In genomic region chrX:37425370-37425769, GRCh38 we compare ENCODE assay signal across 21 cellular contexts.
"Had no signal": no experiment of that assay in that cellular context is flagged by ENCODE, and none has a peak within 500 bp of the region (broad histone marks: within the 10 kb centered on the region; RNA-seq: fewer than 3 reads in every experiment).

No MANE protein-coding gene starts in this region.

- H3K27me3 ChIP-seq: hepatocyte, sigmoid colon, suprapubic skin had no signal

- H3K4me1 ChIP-seq: prostate gland, sigmoid colon, suprapubic skin had no signal

- ATAC-seq: activated T-cell treated with anti-CD3 and anti-CD28 coated beads, Interleukin-2, amount 50 U/mL, for 4 hours; natural killer cell treated with Interleukin-12 subunit alpha and Interleukin-12 subunit beta and Interleukin-15 and Interleukin-18, amount 100 ng/mL, for 72 hours; stimulated activated naive CD8-positive, alpha-beta T cell treated with anti-CD3 and anti-CD28 coated beads, Interleukin-15, Interleukin-2, amounts not matched to agents 100 U/mL and 50 U/mL, for 24 hours had no signal

- H3K36me3 ChIP-seq: prostate gland, sigmoid colon, suprapubic skin had no signal

- DNase-seq: activated CD4-positive, alpha-beta memory T cell treated with anti-CD3 and anti-CD28 coated beads for 36 hours; activated gamma-delta T cell; activated naive CD8-positive, alpha-beta T cell treated with anti-CD3 and anti-CD28 coated beads for 36 hours; activated T-cell treated with anti-CD3 and anti-CD28 coated beads, Interleukin-2, amount 50 U/mL, for 4 hours; aorta; central memory CD4-positive, alpha-beta T cell; effector memory CD4-positive, alpha-beta T cell; kidney glomerular epithelial cell; occipital lobe; sigmoid colon; stimulated activated CD4-positive, alpha-beta T cell treated with anti-CD3 and anti-CD28 coated beads, Interleukin-4, amount 100 ng/mL, for 1 hour; stimulated activated CD8-positive, alpha-beta memory T cell treated with anti-CD3 and anti-CD28 coated beads, Interleukin-4, amount 100 ng/mL, for 48 hours; stimulated activated naive CD8-positive, alpha-beta T cell treated with anti-CD3 and anti-CD28 coated beads, Interleukin-15, Interleukin-2, amounts not matched to agents 100 U/mL and 50 U/mL, for 24 hours; T-helper 9 cell had no signal

- H3K9me3 ChIP-seq: prostate gland, sigmoid colon, suprapubic skin had no signal

- H3K4me3 ChIP-seq: hepatocyte, lung, prostate gland, sigmoid colon, suprapubic skin had no signal

- H3K27ac ChIP-seq: epithelial cell of prostate, hepatocyte, prostate gland, sigmoid colon, suprapubic skin, VCaP had no signal
